Comparison of ENCODE assay signal across 15 cellular contexts in genomic region chr7:114822131-114822530, GRCh38.
DNase-seq lines count a peak whose midpoint lies in the region; ATAC-seq and TF ChIP-seq lines count a peak whose summit lies in the region.
"Had no signal": no experiment of that assay in that cellular context is flagged by ENCODE, and none has a peak within 500 bp of the region (broad histone marks: within the 10 kb centered on the region; RNA-seq: fewer than 3 reads in every experiment).

No MANE protein-coding gene starts in this region.

- H3K9me3 ChIP-seq in hepatocyte (ENCODE audit: low read depth) (peaks cover 4% of the 10 kb centered on the region), A673 (ENCODE audit: low read depth, low read length, poor library complexity, severe bottlenecking) (no peaks in the 10 kb centered on the region), vagina (no peaks in the 10 kb centered on the region)

- H3K4me1 ChIP-seq in hepatocyte (ENCODE audit: insufficient read depth): peaks cover 21% of the 10 kb centered on the region
- no peaks in the 10 kb centered on the region for H3K4me1 ChIP-seq in A673 (ENCODE audit: insufficient read depth, low read length, poor library complexity, severe bottlenecking)
- H3K4me1 ChIP-seq in vagina: peaks cover 25% of the 10 kb centered on the region

- H3K9me2 ChIP-seq in hepatocyte (replicated peaks; ENCODE audit: insufficient read depth): no peaks in the 10 kb centered on the region

- no peak for DNase-seq in activated naive CD8-positive, alpha-beta T cell treated with anti-CD3 and anti-CD28 coated beads, Interleukin-2, amount 50 U/mL, for 24 hours
- no peak for DNase-seq in activated naive CD8-positive, alpha-beta T cell treated with anti-CD3 and anti-CD28 coated beads for 36 hours
- DNase-seq in RPMI8226: peak; percentile 10
- DNase-seq in hepatocyte (ENCODE audit: low spot score): no peak
- DNase-seq in omental fat pad (ENCODE audit: low spot score): no peak
- DNase-seq in A673 (ENCODE audit: low spot score): no peak
- no peak for DNase-seq in vagina (ENCODE audit: extremely low spot score in 2 of 2)
- DNase-seq: 8988T; C1 segment of cervical spinal cord; Calu3; CD4-positive, alpha-beta T cell; DMS 273 treated with DMSO at 0.1 percent for 48 hours; H7 had no signal

- no peak overlapping the region for H3K4me3 Mint-ChIP-seq in activated naive CD8-positive, alpha-beta T cell treated with anti-CD3 and anti-CD28 coated beads, Interleukin-2, amount 50 U/mL, for 24 hours
- no peak overlapping the region for H3K4me3 Mint-ChIP-seq in activated naive CD8-positive, alpha-beta T cell treated with anti-CD3 and anti-CD28 coated beads for 36 hours
- H3K4me3 Mint-ChIP-seq: B cell; CD4-positive, alpha-beta T cell had no signal

- WGBS in hepatocyte (ENCODE audit: low lambda C conversion rate, missing lambda C conversion rate): 28% methylated on average over 1 of the region's 1 CpG

- ATAC-seq in activated naive CD8-positive, alpha-beta T cell treated with anti-CD3 and anti-CD28 coated beads, Interleukin-2, amount 50 U/mL, for 24 hours: no peak
- no peak for ATAC-seq in omental fat pad (ENCODE audit: low FRiP score)
- ATAC-seq: HepG2 had no signal

- no peaks in the 10 kb centered on the region for H3K79me2 ChIP-seq in hepatocyte

- POLR2A ChIA-PET in A673 (lab: Charles Lee; ENCODE audit: low non-redundant PET): no interaction called here

- TF ChIP-seq CTCF in hepatocyte (IDR thresholded peaks at IDR 0.05; ENCODE audit: poor library complexity) (no peak), omental fat pad (IDR thresholded peaks at IDR 0.05) (no peak), A673 (conservative IDR thresholded peaks at IDR 0.05; ENCODE audit: low read depth, low read length) (no peak), vagina (IDR thresholded peaks at IDR 0.05) (no peak)

- no peak overlapping the region for H3K4me3 ChIP-seq in hepatocyte
- no peak overlapping the region for H3K4me3 ChIP-seq in A673 (ENCODE audit: low read depth, low read length, poor library complexity, severe bottlenecking)
- H3K4me3 ChIP-seq in vagina: no peak overlapping the region

- H3K27ac ChIP-seq in hepatocyte (no peak overlapping the region), A673 (ENCODE audit: low read depth, low read length, poor library complexity, severe bottlenecking) (no peak overlapping the region), vagina (no peak overlapping the region)

- TF ChIP-seq POLR2A in vagina (IDR thresholded peaks at IDR 0.05): no peak

- H3K36me3 ChIP-seq in hepatocyte (replicated peaks; ENCODE audit: insufficient read depth, low read depth) (no peaks in the 10 kb centered on the region), A673 (ENCODE audit: insufficient read depth, low read length, poor library complexity, severe bottlenecking) (no peaks in the 10 kb centered on the region), vagina (no peaks in the 10 kb centered on the region)

- no TSS peak for BruUV-seq in A673 (replicated peaks; lab: Mats Ljungman, UMichigan)

- peaks cover 16% of the 10 kb centered on the region for H3K9me3 Mint-ChIP-seq in activated naive CD8-positive, alpha-beta T cell treated with anti-CD3 and anti-CD28 coated beads, Interleukin-2, amount 50 U/mL, for 24 hours
- H3K9me3 Mint-ChIP-seq in activated naive CD8-positive, alpha-beta T cell treated with anti-CD3 and anti-CD28 coated beads for 36 hours: peaks cover 16% of the 10 kb centered on the region

- CTCF ChIA-PET in A673 (lab: Charles Lee): no interaction called here

- H3K4me1 Mint-ChIP-seq in activated naive CD8-positive, alpha-beta T cell treated with anti-CD3 and anti-CD28 coated beads, Interleukin-2, amount 50 U/mL, for 24 hours: peaks cover 40% of the 10 kb centered on the region
- peaks cover 17% of the 10 kb centered on the region for H3K4me1 Mint-ChIP-seq in activated naive CD8-positive, alpha-beta T cell treated with anti-CD3 and anti-CD28 coated beads for 36 hours
- H3K4me1 Mint-ChIP-seq: B cell had no signal

- H3K4me2 ChIP-seq in hepatocyte: peak overlapping the region; percentile 32

- peaks cover 13% of the 10 kb centered on the region for H3K36me3 Mint-ChIP-seq in activated naive CD8-positive, alpha-beta T cell treated with anti-CD3 and anti-CD28 coated beads, Interleukin-2, amount 50 U/mL, for 24 hours (ENCODE audit: low read depth)
- H3K36me3 Mint-ChIP-seq in activated naive CD8-positive, alpha-beta T cell treated with anti-CD3 and anti-CD28 coated beads for 36 hours: peaks cover 14% of the 10 kb centered on the region

- H3K27ac Mint-ChIP-seq in activated naive CD8-positive, alpha-beta T cell treated with anti-CD3 and anti-CD28 coated beads, Interleukin-2, amount 50 U/mL, for 24 hours: peak overlapping the region; percentile 62
- H3K27ac Mint-ChIP-seq in activated naive CD8-positive, alpha-beta T cell treated with anti-CD3 and anti-CD28 coated beads for 36 hours: no peak overlapping the region
- H3K27ac Mint-ChIP-seq: B cell; CD4-positive, alpha-beta T cell had no signal

- H3K27me3 Mint-ChIP-seq in activated naive CD8-positive, alpha-beta T cell treated with anti-CD3 and anti-CD28 coated beads, Interleukin-2, amount 50 U/mL, for 24 hours: peaks cover 3% of the 10 kb centered on the region
- peaks cover 8% of the 10 kb centered on the region for H3K27me3 Mint-ChIP-seq in activated naive CD8-positive, alpha-beta T cell treated with anti-CD3 and anti-CD28 coated beads for 36 hours

- no peaks in the 10 kb centered on the region for H3K27me3 ChIP-seq in hepatocyte
- no peaks in the 10 kb centered on the region for H3K27me3 ChIP-seq in A673 (replicated peaks; ENCODE audit: insufficient read depth, low read depth, low read length, poor library complexity)
- no peaks in the 10 kb centered on the region for H3K27me3 ChIP-seq in vagina

- no peaks in the 10 kb centered on the region for H4K20me1 ChIP-seq in hepatocyte (ENCODE audit: insufficient read depth, poor library complexity, severe bottlenecking)

- no peak overlapping the region for H2AFZ ChIP-seq in hepatocyte

- intact Hi-C loops in A673 (cut with micrococcal nuclease; ENCODE audit: unreplicated experiment): no loop called here
- intact Hi-C loops in vagina (cut with DNase I): no loop called here
